In the genomic region with DNA sequence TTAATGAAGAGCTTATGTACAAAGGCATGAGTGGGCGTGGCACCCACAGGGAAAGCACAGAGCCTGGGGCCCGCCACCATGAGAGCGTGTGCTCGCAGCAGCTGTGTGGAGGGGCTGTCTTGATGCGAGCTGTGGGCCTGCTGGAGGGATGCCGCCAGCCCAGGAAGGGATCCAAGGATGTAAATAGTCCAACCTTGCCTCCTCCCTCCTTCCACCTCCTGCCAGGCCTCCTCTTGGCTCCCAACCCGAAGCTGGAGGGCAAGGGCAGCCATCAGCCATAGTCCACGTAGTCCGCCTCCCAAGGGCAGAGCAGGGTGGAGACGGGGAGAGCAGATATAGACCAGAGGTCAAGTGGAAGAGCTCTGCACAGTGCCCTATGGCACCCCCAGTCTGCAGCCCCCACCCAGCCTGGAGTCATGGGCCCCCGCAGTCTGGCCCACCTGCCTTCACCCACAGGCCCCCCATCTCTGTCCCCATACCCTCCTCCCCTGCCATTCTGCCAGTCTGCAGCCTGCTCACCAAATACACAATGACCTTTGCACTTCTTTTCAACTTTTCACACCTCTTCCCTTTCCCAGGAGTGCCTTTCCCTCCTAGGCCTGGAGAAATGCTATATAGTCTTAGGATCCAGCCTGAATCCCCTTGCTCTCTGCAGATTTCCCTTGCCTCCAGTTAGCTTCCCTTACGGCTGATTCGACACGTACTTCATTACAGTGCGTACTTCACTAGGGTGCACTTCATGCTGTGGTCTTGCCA, we compare ENCODE assay signal across 1 cellular context.
TF ChIP-seq lines count a peak whose summit lies in the region.

No MANE protein-coding gene starts in this region.

TF ChIP-seq in WTC11, 78 proteins besides CTCF, POLR2A, EP300 and RAD21 (continued from another document):
- TF ChIP-seq, protein P1, sequence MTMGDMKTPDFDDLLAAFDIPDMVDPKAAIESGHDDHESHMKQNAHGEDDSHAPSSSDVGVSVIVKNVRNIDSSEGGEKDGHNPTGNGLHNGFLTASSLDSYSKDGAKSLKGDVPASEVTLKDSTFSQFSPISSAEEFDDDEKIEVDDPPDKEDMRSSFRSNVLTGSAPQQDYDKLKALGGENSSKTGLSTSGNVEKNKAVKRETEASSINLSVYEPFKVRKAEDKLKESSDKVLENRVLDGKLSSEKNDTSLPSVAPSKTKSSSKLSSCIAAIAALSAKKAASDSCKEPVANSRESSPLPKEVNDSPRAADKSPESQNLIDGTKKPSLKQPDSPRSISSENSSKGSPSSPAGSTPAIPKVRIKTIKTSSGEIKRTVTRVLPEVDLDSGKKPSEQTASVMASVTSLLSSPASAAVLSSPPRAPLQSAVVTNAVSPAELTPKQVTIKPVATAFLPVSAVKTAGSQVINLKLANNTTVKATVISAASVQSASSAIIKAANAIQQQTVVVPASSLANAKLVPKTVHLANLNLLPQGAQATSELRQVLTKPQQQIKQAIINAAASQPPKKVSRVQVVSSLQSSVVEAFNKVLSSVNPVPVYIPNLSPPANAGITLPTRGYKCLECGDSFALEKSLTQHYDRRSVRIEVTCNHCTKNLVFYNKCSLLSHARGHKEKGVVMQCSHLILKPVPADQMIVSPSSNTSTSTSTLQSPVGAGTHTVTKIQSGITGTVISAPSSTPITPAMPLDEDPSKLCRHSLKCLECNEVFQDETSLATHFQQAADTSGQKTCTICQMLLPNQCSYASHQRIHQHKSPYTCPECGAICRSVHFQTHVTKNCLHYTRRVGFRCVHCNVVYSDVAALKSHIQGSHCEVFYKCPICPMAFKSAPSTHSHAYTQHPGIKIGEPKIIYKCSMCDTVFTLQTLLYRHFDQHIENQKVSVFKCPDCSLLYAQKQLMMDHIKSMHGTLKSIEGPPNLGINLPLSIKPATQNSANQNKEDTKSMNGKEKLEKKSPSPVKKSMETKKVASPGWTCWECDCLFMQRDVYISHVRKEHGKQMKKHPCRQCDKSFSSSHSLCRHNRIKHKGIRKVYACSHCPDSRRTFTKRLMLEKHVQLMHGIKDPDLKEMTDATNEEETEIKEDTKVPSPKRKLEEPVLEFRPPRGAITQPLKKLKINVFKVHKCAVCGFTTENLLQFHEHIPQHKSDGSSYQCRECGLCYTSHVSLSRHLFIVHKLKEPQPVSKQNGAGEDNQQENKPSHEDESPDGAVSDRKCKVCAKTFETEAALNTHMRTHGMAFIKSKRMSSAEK (CRISPR knock-in tag; IDR thresholded peaks at IDR 0.05; ENCODE audit: borderline replicate concordance) = no peak
- TF ChIP-seq GABPB1 (CRISPR knock-in tag; IDR thresholded peaks at IDR 0.05) = no peak
- TF ChIP-seq ZNF317 (CRISPR knock-in tag; IDR thresholded peaks at IDR 0.05; ENCODE audit: borderline replicate concordance, low read depth) = no peak
- TF ChIP-seq, protein P2, sequence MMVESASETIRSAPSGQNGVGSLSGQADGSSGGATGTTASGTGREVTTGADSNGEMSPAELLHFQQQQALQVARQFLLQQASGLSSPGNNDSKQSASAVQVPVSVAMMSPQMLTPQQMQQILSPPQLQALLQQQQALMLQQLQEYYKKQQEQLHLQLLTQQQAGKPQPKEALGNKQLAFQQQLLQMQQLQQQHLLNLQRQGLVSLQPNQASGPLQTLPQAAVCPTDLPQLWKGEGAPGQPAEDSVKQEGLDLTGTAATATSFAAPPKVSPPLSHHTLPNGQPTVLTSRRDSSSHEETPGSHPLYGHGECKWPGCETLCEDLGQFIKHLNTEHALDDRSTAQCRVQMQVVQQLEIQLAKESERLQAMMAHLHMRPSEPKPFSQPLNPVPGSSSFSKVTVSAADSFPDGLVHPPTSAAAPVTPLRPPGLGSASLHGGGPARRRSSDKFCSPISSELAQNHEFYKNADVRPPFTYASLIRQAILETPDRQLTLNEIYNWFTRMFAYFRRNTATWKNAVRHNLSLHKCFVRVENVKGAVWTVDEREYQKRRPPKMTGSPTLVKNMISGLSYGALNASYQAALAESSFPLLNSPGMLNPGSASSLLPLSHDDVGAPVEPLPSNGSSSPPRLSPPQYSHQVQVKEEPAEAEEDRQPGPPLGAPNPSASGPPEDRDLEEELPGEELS (CRISPR knock-in tag; IDR thresholded peaks at IDR 0.05) = no peak
- TF ChIP-seq TEAD4 (CRISPR knock-in tag; IDR thresholded peaks at IDR 0.05) = no peak
- TF ChIP-seq, protein P3, sequence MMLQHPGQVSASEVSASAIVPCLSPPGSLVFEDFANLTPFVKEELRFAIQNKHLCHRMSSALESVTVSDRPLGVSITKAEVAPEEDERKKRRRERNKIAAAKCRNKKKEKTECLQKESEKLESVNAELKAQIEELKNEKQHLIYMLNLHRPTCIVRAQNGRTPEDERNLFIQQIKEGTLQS (CRISPR knock-in tag; conservative IDR thresholded peaks at IDR 0.05) = no peak
- no peak for TF ChIP-seq TCF7 (CRISPR knock-in tag; IDR thresholded peaks at IDR 0.05; ENCODE audit: low read depth)
- TF ChIP-seq, protein P4, sequence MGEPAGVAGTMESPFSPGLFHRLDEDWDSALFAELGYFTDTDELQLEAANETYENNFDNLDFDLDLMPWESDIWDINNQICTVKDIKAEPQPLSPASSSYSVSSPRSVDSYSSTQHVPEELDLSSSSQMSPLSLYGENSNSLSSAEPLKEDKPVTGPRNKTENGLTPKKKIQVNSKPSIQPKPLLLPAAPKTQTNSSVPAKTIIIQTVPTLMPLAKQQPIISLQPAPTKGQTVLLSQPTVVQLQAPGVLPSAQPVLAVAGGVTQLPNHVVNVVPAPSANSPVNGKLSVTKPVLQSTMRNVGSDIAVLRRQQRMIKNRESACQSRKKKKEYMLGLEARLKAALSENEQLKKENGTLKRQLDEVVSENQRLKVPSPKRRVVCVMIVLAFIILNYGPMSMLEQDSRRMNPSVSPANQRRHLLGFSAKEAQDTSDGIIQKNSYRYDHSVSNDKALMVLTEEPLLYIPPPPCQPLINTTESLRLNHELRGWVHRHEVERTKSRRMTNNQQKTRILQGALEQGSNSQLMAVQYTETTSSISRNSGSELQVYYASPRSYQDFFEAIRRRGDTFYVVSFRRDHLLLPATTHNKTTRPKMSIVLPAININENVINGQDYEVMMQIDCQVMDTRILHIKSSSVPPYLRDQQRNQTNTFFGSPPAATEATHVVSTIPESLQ (CRISPR knock-in tag; IDR thresholded peaks at IDR 0.05) = no peak
- TF ChIP-seq CBFB (CRISPR knock-in tag; IDR thresholded peaks at IDR 0.05; ENCODE audit: low read depth) = no peak
- no peak for TF ChIP-seq TP53 (CRISPR knock-in tag; IDR thresholded peaks at IDR 0.05)
- TF ChIP-seq, protein P5, sequence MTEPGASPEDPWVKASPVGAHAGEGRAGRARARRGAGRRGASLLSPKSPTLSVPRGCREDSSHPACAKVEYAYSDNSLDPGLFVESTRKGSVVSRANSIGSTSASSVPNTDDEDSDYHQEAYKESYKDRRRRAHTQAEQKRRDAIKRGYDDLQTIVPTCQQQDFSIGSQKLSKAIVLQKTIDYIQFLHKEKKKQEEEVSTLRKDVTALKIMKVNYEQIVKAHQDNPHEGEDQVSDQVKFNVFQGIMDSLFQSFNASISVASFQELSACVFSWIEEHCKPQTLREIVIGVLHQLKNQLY (CRISPR knock-in tag; IDR thresholded peaks at IDR 0.05) = no peak
- TF ChIP-seq, protein P6, sequence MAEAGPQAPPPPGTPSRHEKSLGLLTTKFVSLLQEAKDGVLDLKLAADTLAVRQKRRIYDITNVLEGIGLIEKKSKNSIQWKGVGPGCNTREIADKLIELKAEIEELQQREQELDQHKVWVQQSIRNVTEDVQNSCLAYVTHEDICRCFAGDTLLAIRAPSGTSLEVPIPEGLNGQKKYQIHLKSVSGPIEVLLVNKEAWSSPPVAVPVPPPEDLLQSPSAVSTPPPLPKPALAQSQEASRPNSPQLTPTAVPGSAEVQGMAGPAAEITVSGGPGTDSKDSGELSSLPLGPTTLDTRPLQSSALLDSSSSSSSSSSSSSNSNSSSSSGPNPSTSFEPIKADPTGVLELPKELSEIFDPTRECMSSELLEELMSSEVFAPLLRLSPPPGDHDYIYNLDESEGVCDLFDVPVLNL (CRISPR knock-in tag; IDR thresholded peaks at IDR 0.05; ENCODE audit: borderline replicate concordance, low read depth) = no peak
- TF ChIP-seq, protein P7, sequence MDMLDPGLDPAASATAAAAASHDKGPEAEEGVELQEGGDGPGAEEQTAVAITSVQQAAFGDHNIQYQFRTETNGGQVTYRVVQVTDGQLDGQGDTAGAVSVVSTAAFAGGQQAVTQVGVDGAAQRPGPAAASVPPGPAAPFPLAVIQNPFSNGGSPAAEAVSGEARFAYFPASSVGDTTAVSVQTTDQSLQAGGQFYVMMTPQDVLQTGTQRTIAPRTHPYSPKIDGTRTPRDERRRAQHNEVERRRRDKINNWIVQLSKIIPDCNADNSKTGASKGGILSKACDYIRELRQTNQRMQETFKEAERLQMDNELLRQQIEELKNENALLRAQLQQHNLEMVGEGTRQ (CRISPR knock-in tag; IDR thresholded peaks at IDR 0.05) = no peak
